In genomic region chr3:143283432-143284128, GRCh38 we compare ENCODE assay signal across 1 cellular context.
TF ChIP-seq lines count a peak whose summit lies in the region.

No MANE protein-coding gene starts in this region.

TF ChIP-seq in K562, 482 proteins besides CTCF, POLR2A, EP300 and RAD21 (continued from another document):
- peak; percentile 74 to 85; a peak in 2 of 4 replicates for TF ChIP-seq TBL1XR1 (IDR thresholded peaks at IDR 0.05; ENCODE audit: low read length in 2 of 2)
- no peak for TF ChIP-seq HNRNPUL1 (IDR thresholded peaks at IDR 0.05; ENCODE audit: low read length)
- peak; percentile 85 to 92 for TF ChIP-seq TRIM24 (IDR thresholded peaks at IDR 0.05)
- TF ChIP-seq E2F6 (IDR thresholded peaks at IDR 0.05; ENCODE audit: borderline replicate concordance in 1 of 2, extremely low read depth in 1 of 2, insufficient read depth in 1 of 2, insufficient read length in 1 of 2, low read depth in 1 of 2, low read length in 1 of 2, poor library complexity in 1 of 2, severe bottlenecking in 1 of 2): no peak
- TF ChIP-seq ATF7 (IDR thresholded peaks at IDR 0.05): no peak
- TF ChIP-seq KLF6 (CRISPR knock-in tag; IDR thresholded peaks at IDR 0.05; ENCODE audit: borderline replicate concordance): no peak
- 0 out of 2 replicates have a peak, but pooled peaks have one; percentile 36 for TF ChIP-seq ZBED1 (IDR thresholded peaks at IDR 0.05)
- no peak for TF ChIP-seq SAFB2 (IDR thresholded peaks at IDR 0.05; ENCODE audit: borderline replicate concordance, low read depth, low read length, severe bottlenecking)
- no peak for TF ChIP-seq ZNF561 (CRISPR knock-in tag; conservative IDR thresholded peaks at IDR 0.05)
- TF ChIP-seq TOE1 (IDR thresholded peaks at IDR 0.05; ENCODE audit: borderline replicate concordance): no peak
- TF ChIP-seq TOE1 (CRISPR knock-in tag; IDR thresholded peaks at IDR 0.05; ENCODE audit: borderline replicate concordance, low read depth): no peak
- TF ChIP-seq HDAC8 (tag; IDR thresholded peaks at IDR 0.05): no peak
- TF ChIP-seq ZNF644 (tag; IDR thresholded peaks at IDR 0.05; ENCODE audit: low read depth): no peak
